Comparison of ENCODE assay signal across 1 cellular context in the genomic region with DNA sequence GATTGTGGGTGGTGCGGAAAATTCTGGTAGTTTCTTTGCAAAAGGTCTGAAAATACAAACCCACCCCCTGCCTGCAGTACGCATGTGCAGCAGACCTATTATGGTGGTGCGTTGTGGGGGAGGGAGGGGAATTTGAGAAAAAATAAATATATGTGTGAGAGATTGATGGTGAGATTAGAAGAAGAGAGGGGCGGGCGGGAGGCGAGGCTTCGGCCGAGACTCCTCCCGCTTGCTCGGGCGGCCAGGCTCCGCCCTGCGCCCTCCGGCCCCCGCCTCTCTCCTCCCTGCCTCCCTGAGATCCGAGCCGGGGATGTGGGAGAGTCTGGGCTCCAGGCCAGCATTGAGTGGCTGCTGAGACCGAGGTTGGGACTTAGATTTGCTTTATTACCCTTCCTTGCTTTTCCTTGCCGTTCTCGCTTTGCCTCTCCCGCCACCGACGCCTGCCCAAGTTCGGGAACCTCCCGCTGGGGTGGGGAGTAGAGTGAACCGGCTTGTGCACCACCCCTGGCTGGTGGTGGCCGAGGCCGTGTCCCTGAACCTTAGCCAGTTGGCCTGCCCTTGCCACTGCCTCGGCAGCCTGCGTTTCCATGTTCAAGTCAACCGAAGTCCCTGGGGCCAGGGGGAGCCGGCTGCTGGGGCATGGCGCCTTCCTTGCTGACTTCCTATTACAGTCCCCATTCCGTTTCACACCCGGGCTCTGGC.
TF ChIP-seq lines count a peak whose summit lies in the region.

No MANE protein-coding gene starts in this region.

TF ChIP-seq in HepG2, 621 proteins besides CTCF, POLR2A, EP300 and RAD21 (continued from another document and continues in another):
- TF ChIP-seq, protein P1, sequence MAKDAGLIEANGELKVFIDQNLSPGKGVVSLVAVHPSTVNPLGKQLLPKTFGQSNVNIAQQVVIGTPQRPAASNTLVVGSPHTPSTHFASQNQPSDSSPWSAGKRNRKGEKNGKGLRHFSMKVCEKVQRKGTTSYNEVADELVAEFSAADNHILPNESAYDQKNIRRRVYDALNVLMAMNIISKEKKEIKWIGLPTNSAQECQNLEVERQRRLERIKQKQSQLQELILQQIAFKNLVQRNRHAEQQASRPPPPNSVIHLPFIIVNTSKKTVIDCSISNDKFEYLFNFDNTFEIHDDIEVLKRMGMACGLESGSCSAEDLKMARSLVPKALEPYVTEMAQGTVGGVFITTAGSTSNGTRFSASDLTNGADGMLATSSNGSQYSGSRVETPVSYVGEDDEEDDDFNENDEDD (CRISPR knock-in tag; IDR thresholded peaks at IDR 0.05; ENCODE audit: borderline replicate concordance) = peak; percentile 13; the same call in 1 of the 2 replicates
- TF ChIP-seq ZFP82 (CRISPR knock-in tag; IDR thresholded peaks at IDR 0.05; ENCODE audit: borderline replicate concordance) (peak; percentile 58; the same call in 1 of the 2 replicates), ZNF547 (CRISPR knock-in tag; IDR thresholded peaks at IDR 0.05) (peak; percentile 82), GABPB1 (CRISPR knock-in tag; IDR thresholded peaks at IDR 0.05) (peak; percentile 51), ZMAT3 (CRISPR knock-in tag; conservative IDR thresholded peaks at IDR 0.05) (0 out of 2 replicates have a peak, but pooled peaks have one; percentile 25), ZNF737 (CRISPR knock-in tag; IDR thresholded peaks at IDR 0.05; ENCODE audit: borderline replicate concordance) (no peak), ZNF446 (CRISPR knock-in tag; IDR thresholded peaks at IDR 0.05) (peak; percentile 53; the same call in 1 of the 2 replicates), ZFX (CRISPR knock-in tag; IDR thresholded peaks at IDR 0.05; ENCODE audit: low read depth) (peak; percentile 84), ZNF746 (CRISPR knock-in tag; IDR thresholded peaks at IDR 0.05) (0 out of 2 replicates have a peak, but pooled peaks have one; percentile 34), ZNF441 (CRISPR knock-in tag; IDR thresholded peaks at IDR 0.05; ENCODE audit: borderline replicate concordance) (peak; percentile 66; the same call in 1 of the 2 replicates), SOX6 (IDR thresholded peaks at IDR 0.05) (no peak), SOX6 (CRISPR knock-in tag; IDR thresholded peaks at IDR 0.05) (peak; percentile 67), ZNF788 (CRISPR knock-in tag; IDR thresholded peaks at IDR 0.05; ENCODE audit: borderline replicate concordance) (0 out of 2 replicates have a peak, but pooled peaks have one; percentile 56), PAWR (CRISPR knock-in tag; IDR thresholded peaks at IDR 0.05; ENCODE audit: borderline replicate concordance) (no peak), ZNF577 (CRISPR knock-in tag; IDR thresholded peaks at IDR 0.05; ENCODE audit: borderline replicate concordance, low read depth) (no peak), TSC22D2 (CRISPR knock-in tag; IDR thresholded peaks at IDR 0.05; ENCODE audit: borderline replicate concordance) (0 out of 2 replicates have a peak, but pooled peaks have one; percentile 64), U2AF2 (IDR thresholded peaks at IDR 0.05; ENCODE audit: low read depth, low read length) (no peak), ZNF556 (CRISPR knock-in tag; IDR thresholded peaks at IDR 0.05; ENCODE audit: borderline replicate concordance) (0 out of 2 replicates have a peak, but pooled peaks have one; percentile 42), TBX2 (CRISPR knock-in tag; IDR thresholded peaks at IDR 0.05; ENCODE audit: borderline replicate concordance) (peak; percentile 78; the same call in 1 of the 2 replicates)
- TF ChIP-seq, protein P2, sequence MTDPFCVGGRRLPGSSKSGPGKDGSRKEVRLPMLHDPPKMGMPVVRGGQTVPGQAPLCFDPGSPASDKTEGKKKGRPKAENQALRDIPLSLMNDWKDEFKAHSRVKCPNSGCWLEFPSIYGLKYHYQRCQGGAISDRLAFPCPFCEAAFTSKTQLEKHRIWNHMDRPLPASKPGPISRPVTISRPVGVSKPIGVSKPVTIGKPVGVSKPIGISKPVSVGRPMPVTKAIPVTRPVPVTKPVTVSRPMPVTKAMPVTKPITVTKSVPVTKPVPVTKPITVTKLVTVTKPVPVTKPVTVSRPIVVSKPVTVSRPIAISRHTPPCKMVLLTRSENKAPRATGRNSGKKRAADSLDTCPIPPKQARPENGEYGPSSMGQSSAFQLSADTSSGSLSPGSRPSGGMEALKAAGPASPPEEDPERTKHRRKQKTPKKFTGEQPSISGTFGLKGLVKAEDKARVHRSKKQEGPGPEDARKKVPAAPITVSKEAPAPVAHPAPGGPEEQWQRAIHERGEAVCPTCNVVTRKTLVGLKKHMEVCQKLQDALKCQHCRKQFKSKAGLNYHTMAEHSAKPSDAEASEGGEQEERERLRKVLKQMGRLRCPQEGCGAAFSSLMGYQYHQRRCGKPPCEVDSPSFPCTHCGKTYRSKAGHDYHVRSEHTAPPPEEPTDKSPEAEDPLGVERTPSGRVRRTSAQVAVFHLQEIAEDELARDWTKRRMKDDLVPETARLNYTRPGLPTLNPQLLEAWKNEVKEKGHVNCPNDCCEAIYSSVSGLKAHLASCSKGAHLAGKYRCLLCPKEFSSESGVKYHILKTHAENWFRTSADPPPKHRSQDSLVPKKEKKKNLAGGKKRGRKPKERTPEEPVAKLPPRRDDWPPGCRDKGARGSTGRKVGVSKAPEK (CRISPR knock-in tag; IDR thresholded peaks at IDR 0.05; ENCODE audit: borderline replicate concordance) = no peak
- TF ChIP-seq, protein P3, sequence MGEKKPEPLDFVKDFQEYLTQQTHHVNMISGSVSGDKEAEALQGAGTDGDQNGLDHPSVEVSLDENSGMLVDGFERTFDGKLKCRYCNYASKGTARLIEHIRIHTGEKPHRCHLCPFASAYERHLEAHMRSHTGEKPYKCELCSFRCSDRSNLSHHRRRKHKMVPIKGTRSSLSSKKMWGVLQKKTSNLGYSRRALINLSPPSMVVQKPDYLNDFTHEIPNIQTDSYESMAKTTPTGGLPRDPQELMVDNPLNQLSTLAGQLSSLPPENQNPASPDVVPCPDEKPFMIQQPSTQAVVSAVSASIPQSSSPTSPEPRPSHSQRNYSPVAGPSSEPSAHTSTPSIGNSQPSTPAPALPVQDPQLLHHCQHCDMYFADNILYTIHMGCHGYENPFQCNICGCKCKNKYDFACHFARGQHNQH (CRISPR knock-in tag; IDR thresholded peaks at IDR 0.05) = peak; percentile 54; the same call in 1 of the 2 replicates
- TF ChIP-seq, protein P4, sequence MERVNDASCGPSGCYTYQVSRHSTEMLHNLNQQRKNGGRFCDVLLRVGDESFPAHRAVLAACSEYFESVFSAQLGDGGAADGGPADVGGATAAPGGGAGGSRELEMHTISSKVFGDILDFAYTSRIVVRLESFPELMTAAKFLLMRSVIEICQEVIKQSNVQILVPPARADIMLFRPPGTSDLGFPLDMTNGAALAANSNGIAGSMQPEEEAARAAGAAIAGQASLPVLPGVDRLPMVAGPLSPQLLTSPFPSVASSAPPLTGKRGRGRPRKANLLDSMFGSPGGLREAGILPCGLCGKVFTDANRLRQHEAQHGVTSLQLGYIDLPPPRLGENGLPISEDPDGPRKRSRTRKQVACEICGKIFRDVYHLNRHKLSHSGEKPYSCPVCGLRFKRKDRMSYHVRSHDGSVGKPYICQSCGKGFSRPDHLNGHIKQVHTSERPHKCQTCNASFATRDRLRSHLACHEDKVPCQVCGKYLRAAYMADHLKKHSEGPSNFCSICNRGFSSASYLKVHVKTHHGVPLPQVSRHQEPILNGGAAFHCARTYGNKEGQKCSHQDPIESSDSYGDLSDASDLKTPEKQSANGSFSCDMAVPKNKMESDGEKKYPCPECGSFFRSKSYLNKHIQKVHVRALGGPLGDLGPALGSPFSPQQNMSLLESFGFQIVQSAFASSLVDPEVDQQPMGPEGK (CRISPR knock-in tag; IDR thresholded peaks at IDR 0.05) = peak; percentile 55
- TF ChIP-seq, protein P5, sequence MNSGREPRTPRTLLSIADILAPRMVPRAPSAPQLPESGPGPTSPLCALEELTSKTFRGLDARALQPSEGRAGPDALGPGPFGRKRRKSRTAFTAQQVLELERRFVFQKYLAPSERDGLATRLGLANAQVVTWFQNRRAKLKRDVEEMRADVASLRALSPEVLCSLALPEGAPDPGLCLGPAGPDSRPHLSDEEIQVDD (CRISPR knock-in tag; IDR thresholded peaks at IDR 0.05; ENCODE audit: borderline replicate concordance) = peak; percentile 21; the same call in 1 of the 2 replicates
- TF ChIP-seq, protein P6, sequence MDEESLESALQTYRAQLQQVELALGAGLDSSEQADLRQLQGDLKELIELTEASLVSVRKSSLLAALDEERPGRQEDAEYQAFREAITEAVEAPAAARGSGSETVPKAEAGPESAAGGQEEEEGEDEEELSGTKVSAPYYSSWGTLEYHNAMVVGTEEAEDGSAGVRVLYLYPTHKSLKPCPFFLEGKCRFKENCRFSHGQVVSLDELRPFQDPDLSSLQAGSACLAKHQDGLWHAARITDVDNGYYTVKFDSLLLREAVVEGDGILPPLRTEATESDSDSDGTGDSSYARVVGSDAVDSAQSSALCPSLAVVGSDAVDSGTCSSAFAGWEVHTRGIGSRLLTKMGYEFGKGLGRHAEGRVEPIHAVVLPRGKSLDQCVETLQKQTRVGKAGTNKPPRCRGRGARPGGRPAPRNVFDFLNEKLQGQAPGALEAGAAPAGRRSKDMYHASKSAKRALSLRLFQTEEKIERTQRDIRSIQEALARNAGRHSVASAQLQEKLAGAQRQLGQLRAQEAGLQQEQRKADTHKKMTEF (CRISPR knock-in tag; IDR thresholded peaks at IDR 0.05) = peak; percentile 66; the same call in 1 of the 2 replicates
- TF ChIP-seq, protein P7, sequence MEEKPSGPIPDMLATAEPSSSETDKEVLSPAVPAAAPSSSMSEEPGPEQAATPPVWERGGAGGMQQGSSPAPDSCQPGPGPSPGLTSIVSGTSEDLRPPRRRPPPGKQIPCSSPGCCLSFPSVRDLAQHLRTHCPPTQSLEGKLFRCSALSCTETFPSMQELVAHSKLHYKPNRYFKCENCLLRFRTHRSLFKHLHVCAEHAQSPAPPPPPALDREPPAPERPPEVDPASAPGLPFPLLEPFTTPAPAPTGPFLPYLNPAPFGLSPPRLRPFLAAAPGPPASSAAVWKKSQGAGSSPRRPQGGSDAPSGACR (CRISPR knock-in tag; IDR thresholded peaks at IDR 0.05) = 0 out of 2 replicates have a peak, but pooled peaks have one; percentile 62
- TF ChIP-seq, protein P8, sequence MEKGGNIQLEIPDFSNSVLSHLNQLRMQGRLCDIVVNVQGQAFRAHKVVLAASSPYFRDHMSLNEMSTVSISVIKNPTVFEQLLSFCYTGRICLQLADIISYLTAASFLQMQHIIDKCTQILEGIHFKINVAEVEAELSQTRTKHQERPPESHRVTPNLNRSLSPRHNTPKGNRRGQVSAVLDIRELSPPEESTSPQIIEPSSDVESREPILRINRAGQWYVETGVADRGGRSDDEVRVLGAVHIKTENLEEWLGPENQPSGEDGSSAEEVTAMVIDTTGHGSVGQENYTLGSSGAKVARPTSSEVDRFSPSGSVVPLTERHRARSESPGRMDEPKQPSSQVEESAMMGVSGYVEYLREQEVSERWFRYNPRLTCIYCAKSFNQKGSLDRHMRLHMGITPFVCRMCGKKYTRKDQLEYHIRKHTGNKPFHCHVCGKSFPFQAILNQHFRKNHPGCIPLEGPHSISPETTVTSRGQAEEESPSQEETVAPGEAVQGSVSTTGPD (CRISPR knock-in tag; IDR thresholded peaks at IDR 0.05) = peak; percentile 87
- TF ChIP-seq, protein P9, sequence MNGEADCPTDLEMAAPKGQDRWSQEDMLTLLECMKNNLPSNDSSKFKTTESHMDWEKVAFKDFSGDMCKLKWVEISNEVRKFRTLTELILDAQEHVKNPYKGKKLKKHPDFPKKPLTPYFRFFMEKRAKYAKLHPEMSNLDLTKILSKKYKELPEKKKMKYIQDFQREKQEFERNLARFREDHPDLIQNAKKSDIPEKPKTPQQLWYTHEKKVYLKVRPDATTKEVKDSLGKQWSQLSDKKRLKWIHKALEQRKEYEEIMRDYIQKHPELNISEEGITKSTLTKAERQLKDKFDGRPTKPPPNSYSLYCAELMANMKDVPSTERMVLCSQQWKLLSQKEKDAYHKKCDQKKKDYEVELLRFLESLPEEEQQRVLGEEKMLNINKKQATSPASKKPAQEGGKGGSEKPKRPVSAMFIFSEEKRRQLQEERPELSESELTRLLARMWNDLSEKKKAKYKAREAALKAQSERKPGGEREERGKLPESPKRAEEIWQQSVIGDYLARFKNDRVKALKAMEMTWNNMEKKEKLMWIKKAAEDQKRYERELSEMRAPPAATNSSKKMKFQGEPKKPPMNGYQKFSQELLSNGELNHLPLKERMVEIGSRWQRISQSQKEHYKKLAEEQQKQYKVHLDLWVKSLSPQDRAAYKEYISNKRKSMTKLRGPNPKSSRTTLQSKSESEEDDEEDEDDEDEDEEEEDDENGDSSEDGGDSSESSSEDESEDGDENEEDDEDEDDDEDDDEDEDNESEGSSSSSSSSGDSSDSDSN (CRISPR knock-in tag; IDR thresholded peaks at IDR 0.05) = peak; percentile 88
- TF ChIP-seq, protein P10, sequence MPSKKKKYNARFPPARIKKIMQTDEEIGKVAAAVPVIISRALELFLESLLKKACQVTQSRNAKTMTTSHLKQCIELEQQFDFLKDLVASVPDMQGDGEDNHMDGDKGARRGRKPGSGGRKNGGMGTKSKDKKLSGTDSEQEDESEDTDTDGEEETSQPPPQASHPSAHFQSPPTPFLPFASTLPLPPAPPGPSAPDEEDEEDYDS (CRISPR knock-in tag; IDR thresholded peaks at IDR 0.05) = peak; percentile 51
- TF ChIP-seq, protein P11, sequence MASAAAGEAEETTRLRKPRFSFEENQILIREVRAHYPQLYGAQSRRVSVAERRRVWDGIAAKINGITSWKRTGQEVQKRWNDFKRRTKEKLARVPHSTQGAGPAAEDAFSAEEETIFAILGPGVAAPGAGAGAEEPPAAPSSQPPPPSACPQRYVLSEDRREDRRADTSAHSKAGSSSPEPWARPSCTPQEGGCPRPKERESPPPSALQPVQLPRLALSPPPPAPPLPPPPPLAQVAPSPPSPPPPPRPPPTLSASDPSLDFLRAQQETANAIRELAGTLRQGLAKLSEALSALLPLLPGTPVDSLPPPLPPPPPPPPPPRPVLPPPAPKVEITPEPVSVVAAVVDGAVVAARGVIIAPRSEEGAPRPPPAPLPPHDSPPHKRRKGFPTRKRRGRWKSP (CRISPR knock-in tag; IDR thresholded peaks at IDR 0.05) = peak; percentile 62; the same call in 1 of the 2 replicates
- TF ChIP-seq, protein P12, sequence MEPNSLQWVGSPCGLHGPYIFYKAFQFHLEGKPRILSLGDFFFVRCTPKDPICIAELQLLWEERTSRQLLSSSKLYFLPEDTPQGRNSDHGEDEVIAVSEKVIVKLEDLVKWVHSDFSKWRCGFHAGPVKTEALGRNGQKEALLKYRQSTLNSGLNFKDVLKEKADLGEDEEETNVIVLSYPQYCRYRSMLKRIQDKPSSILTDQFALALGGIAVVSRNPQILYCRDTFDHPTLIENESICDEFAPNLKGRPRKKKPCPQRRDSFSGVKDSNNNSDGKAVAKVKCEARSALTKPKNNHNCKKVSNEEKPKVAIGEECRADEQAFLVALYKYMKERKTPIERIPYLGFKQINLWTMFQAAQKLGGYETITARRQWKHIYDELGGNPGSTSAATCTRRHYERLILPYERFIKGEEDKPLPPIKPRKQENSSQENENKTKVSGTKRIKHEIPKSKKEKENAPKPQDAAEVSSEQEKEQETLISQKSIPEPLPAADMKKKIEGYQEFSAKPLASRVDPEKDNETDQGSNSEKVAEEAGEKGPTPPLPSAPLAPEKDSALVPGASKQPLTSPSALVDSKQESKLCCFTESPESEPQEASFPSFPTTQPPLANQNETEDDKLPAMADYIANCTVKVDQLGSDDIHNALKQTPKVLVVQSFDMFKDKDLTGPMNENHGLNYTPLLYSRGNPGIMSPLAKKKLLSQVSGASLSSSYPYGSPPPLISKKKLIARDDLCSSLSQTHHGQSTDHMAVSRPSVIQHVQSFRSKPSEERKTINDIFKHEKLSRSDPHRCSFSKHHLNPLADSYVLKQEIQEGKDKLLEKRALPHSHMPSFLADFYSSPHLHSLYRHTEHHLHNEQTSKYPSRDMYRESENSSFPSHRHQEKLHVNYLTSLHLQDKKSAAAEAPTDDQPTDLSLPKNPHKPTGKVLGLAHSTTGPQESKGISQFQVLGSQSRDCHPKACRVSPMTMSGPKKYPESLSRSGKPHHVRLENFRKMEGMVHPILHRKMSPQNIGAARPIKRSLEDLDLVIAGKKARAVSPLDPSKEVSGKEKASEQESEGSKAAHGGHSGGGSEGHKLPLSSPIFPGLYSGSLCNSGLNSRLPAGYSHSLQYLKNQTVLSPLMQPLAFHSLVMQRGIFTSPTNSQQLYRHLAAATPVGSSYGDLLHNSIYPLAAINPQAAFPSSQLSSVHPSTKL (CRISPR knock-in tag; IDR thresholded peaks at IDR 0.05) = peak; percentile 60
